16 cellular contexts compared by ENCODE assay signal in genomic region chr1:181119076-181119989, GRCh38. TPM values are rescaled to one million over a fixed set of nuclear protein-coding genes. Genes with fewer than 3 reads are reported as not detected.
A peak's percentile ranks its signal among the peaks of the same experiment; 100 is the strongest.
DNase-seq lines count a peak whose midpoint lies in the region; ATAC-seq and TF ChIP-seq lines count a peak whose summit lies in the region.
"Had no signal": no experiment of that assay in that cellular context is flagged by ENCODE, and none has a peak within 500 bp of the region (broad histone marks: within the 10 kb centered on the region; RNA-seq: fewer than 3 reads in every experiment).

No MANE protein-coding gene starts in this region.

- no peak overlapping the region for H3K4me2 ChIP-seq in mesenchymal stem cell (ENCODE audit: low read length, poor library complexity, severe bottlenecking)

- H3K23ac ChIP-seq in mesenchymal stem cell (ENCODE audit: low read length in 2 of 2) = no peak overlapping the region

- no peak for TF ChIP-seq EP300 in Ishikawa (IDR thresholded peaks at IDR 0.05; ENCODE audit: borderline replicate concordance)

- no peaks in the 10 kb centered on the region for H3K27me3 ChIP-seq in mesenchymal stem cell (ENCODE audit: control insufficient read depth in 1 of 2, insufficient read depth in 1 of 2, low read length in 2 of 2)
- no peaks in the 10 kb centered on the region for H3K27me3 ChIP-seq in thyroid gland
- no peaks in the 10 kb centered on the region for H3K27me3 ChIP-seq in WERI-Rb-1 (ENCODE audit: insufficient read depth, low read depth, severe bottlenecking)
- H3K27me3 ChIP-seq: gastroesophageal sphincter, right lobe of liver had no signal

- no peak overlapping the region for H2BK120ac ChIP-seq in mesenchymal stem cell (ENCODE audit: low read depth, low read length)

- H2BK12ac ChIP-seq in mesenchymal stem cell (ENCODE audit: low read length in 2 of 2) = peak overlapping the region in 1 of 2 experiments; percentile 21

- H2AK5ac ChIP-seq in mesenchymal stem cell (ENCODE audit: low read length, severe bottlenecking) = peak overlapping the region; percentile 46

- intact Hi-C loops in thyroid gland (cut with DNase I) = no loop called here

- DNase-seq in T47D (ENCODE audit: low read depth in 1 of 2, low spot score in 1 of 2) = peak; percentile 63 to 100
- no peak for DNase-seq in mesenchymal stem cell
- no peak for DNase-seq in thyroid gland
- DNase-seq in GM03348 (ENCODE audit: low spot score) = no peak
- no peak for DNase-seq in WERI-Rb-1
- DNase-seq: activated CD4-positive, alpha-beta memory T cell treated with anti-CD3 and anti-CD28 coated beads, Interleukin-2, amount 10 ng/mL, durations not matched to agents 7 days and 5 days; activated effector memory CD4-positive, alpha-beta T cell treated with Interleukin-2 at 50 U/mL for 16 hours; GF-D8; natural killer cell; NCI-H1105 treated with DMSO at 0.1 percent for 48 hours; NCI-H510A treated with DMSO at 0.1 percent for 48 hours; right lobe of liver; stimulated activated naive CD8-positive, alpha-beta T cell treated with anti-CD3 and anti-CD28 coated beads, Interleukin-15, amount 100 ng/mL, for 72 hours had no signal

- H2BK15ac ChIP-seq in mesenchymal stem cell (ENCODE audit: low read depth, poor library complexity, severe bottlenecking) = no peak overlapping the region

- TF ChIP-seq RAD21 in Ishikawa (IDR thresholded peaks at IDR 0.05; ENCODE audit: low read depth) = no peak

- H3K79me1 ChIP-seq in mesenchymal stem cell (replicated peaks; ENCODE audit: low read length, poor library complexity, severe bottlenecking) = no peaks in the 10 kb centered on the region

- H3K27ac ChIP-seq in mesenchymal stem cell (ENCODE audit: low read length, poor library complexity, severe bottlenecking) (no peak overlapping the region), thyroid gland (peak overlapping the region in 2 of 3 donors; percentile 74 to 84), WERI-Rb-1 (no peak overlapping the region)
- H3K27ac ChIP-seq: gastroesophageal sphincter, right lobe of liver had no signal

- no peak overlapping the region for H4K91ac ChIP-seq in mesenchymal stem cell (ENCODE audit: low read length)

- no peak for ATAC-seq in HG02870 (IDR thresholded peaks at IDR 0.05; ENCODE audit: unreplicated experiment)
- ATAC-seq: gastroesophageal sphincter; natural killer cell; right lobe of liver; stimulated activated naive CD8-positive, alpha-beta T cell treated with anti-CD3 and anti-CD28 coated beads, Interleukin-15, amount 100 ng/mL, for 72 hours had no signal

- TF ChIP-seq CTCF in thyroid gland (IDR thresholded peaks at IDR 0.05) (no peak), WERI-Rb-1 (IDR thresholded peaks at IDR 0.05; ENCODE audit: low read depth, low read length) (no peak)

- H4K8ac ChIP-seq in mesenchymal stem cell (ENCODE audit: low read length) = no peak overlapping the region

- no peak overlapping the region for H3K9ac ChIP-seq in mesenchymal stem cell (ENCODE audit: low read length)

- no peak overlapping the region for H3K14ac ChIP-seq in mesenchymal stem cell (ENCODE audit: low read length in 2 of 2)

- H3K9me3 ChIP-seq in mesenchymal stem cell (ENCODE audit: control insufficient read depth, low read length) (no peaks in the 10 kb centered on the region), thyroid gland (no peaks in the 10 kb centered on the region), WERI-Rb-1 (ENCODE audit: severe bottlenecking) (no peaks in the 10 kb centered on the region)
- H3K9me3 ChIP-seq: gastroesophageal sphincter, right lobe of liver had no signal

- H3K4ac ChIP-seq in mesenchymal stem cell (ENCODE audit: low read depth in 1 of 2, low read length in 2 of 2) = no peak overlapping the region

- no peaks in the 10 kb centered on the region for H3K36me3 ChIP-seq in mesenchymal stem cell (ENCODE audit: control insufficient read depth in 1 of 2, insufficient read depth in 2 of 2, low read depth in 1 of 2, low read length in 2 of 2)
- no peaks in the 10 kb centered on the region for H3K36me3 ChIP-seq in thyroid gland
- H3K36me3 ChIP-seq in WERI-Rb-1 = no peaks in the 10 kb centered on the region
- H3K36me3 ChIP-seq: gastroesophageal sphincter, right lobe of liver had no signal

- H3K4me1 ChIP-seq in mesenchymal stem cell (ENCODE audit: control insufficient read depth, insufficient read depth, low read depth, low read length) = peaks cover 10% of the 10 kb centered on the region
- peaks cover 18 to 29% of the 10 kb centered on the region in 2 donors for H3K4me1 ChIP-seq in thyroid gland
- H3K4me1 ChIP-seq: gastroesophageal sphincter, right lobe of liver had no signal

- no peak for TF ChIP-seq POLR2A in thyroid gland (IDR thresholded peaks at IDR 0.05)

- 96% methylated on average over 5 of the region's 6 CpGs for WGBS in mesenchymal stem cell
- 76 to 84% methylated on average over 6 of the region's 6 CpGs for WGBS in thyroid gland, 2 donors

- H3K4me3 ChIP-seq in mesenchymal stem cell (ENCODE audit: insufficient read depth in 1 of 2, low read depth in 1 of 2, low read length in 2 of 2) (no peak overlapping the region), thyroid gland (replicated peaks in 1 of 3) (no peak overlapping the region), WERI-Rb-1 (ENCODE audit: low read depth, low read length) (no peak overlapping the region)
- H3K4me3 ChIP-seq: gastroesophageal sphincter, right lobe of liver had no signal

- no peak overlapping the region for H2AFZ ChIP-seq in mesenchymal stem cell (ENCODE audit: low read depth, low read length)

- H3K18ac ChIP-seq in mesenchymal stem cell (ENCODE audit: low read depth in 1 of 2, low read length in 2 of 2) = no peak overlapping the region

- no peak overlapping the region for H2BK5ac ChIP-seq in mesenchymal stem cell (ENCODE audit: low read depth, low read length, poor library complexity, severe bottlenecking)

- in situ Hi-C loops in T47D (cut with HindIII; ENCODE audit: low pct_unique_long_range_greater_than_20kb, low sequenced_read_pairs) = no loop called here

TF ChIP-seq in Ishikawa, 13 proteins besides CTCF, POLR2A, EP300 and RAD21:
- 0 out of 2 replicates have a peak, but pooled peaks have one; percentile 24 for TF ChIP-seq TEAD4 (IDR thresholded peaks at IDR 0.05)
- no peak for TF ChIP-seq TAF1 (IDR thresholded peaks at IDR 0.05; ENCODE audit: low read depth)
- no peak for TF ChIP-seq CEBPB (IDR thresholded peaks at IDR 0.05)

RNA-seq across cellular contexts. Expression of gene IER5, which starts 30.8 kb away (rescaled TPM):
- polyA plus RNA-seq in mesenchymal stem cell (2013, experiment 1 of 2) = 11.3 TPM
- polyA plus RNA-seq in mesenchymal stem cell (2013, experiment 2 of 2) = 11.5 TPM
- 1 to 10 TPM; 7.2 to 7.8 (median 7.6) TPM for total RNA-seq in thyroid gland

Comparison
In these comparisons a context has a peak if more than half of its experiments do, and no peak if none do; other contexts are left out.
1. DNase-seq: peak in T47D (2 of 2); none in mesenchymal stem cell (single experiment), thyroid gland (0 of 2), GM03348 (single experiment) and WERI-Rb-1 (single experiment).
2. H3K27ac ChIP-seq: peak in thyroid gland (2 of 3); none in mesenchymal stem cell (single experiment) and WERI-Rb-1 (single experiment).